Comparison of ENCODE assay signal across 9 cellular contexts in the genomic region with DNA sequence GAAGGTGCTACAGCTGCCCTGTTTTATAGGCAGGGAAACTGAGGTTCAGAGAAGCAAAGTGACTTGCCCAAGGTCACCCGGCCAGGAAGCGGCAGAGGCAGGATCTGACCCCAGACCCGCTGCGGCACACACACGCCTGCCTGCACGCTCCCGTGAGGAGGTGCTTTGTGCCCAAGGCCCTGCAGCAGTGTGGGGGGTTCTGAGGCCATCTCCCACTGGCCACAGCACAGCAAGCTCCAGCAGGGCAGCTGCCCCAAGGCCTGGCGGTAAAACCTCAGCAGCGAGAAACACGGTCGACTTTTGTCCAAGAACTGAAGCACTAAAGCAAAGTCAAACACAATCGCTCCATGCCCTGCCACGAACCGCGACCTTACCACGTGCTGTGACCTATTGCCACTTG. TPM values are rescaled to one million over a fixed set of nuclear protein-coding genes. Genes with fewer than 3 reads are reported as not detected.
"Had no signal": no experiment of that assay in that cellular context is flagged by ENCODE, and none has a peak within 500 bp of the region (broad histone marks: within the 10 kb centered on the region; RNA-seq: fewer than 3 reads in every experiment).

No MANE protein-coding gene starts in this region.

- H3K36me3 ChIP-seq: HAP-1 had no signal

- H2AFZ ChIP-seq: GM23248 had no signal

- H3K4me3 ChIP-seq: GM23248, HAP-1 had no signal

- H3K9me3 ChIP-seq: HAP-1 had no signal

- ATAC-seq: HCT116 had no signal

- H3K4me1 ChIP-seq: HAP-1 had no signal

- H3K9ac ChIP-seq: GM23248, KMS-11 had no signal

- H3K4me2 ChIP-seq: KMS-11 had no signal

- H3K27ac ChIP-seq: GM23248, KMS-11 had no signal

- DNase-seq: GM23248, GOT3, H7, Karpas-422, KBM-7 had no signal

RNA-seq across cellular contexts. Expression of gene CDKN1C, which starts 42.7 kb away (rescaled TPM):
- polyA plus RNA-seq: IgD-negative memory B cell had no signal
